Comparison of ENCODE assay signal across 1 cellular context in genomic region chr1:23559136-23559984, GRCh38.
TF ChIP-seq lines count a peak whose summit lies in the region.

Gene ID3, minus strand, starts transcription at chr1:23559501. Its CDS starts 75 bp downstream, at chr1:23559426.

TF ChIP-seq in HEK293, 187 proteins besides CTCF, POLR2A, EP300 and RAD21 (continued from another document):
- no peak for TF ChIP-seq ZNF391 (tag by site-specific recombination; IDR thresholded peaks at IDR 0.05; ENCODE audit: borderline replicate concordance, low read depth)
- 0 out of 2 replicates have a peak, but pooled peaks have one; percentile 35 for TF ChIP-seq ZNF561 (tag by site-specific recombination; IDR thresholded peaks at IDR 0.05; ENCODE audit: borderline replicate concordance)
- 0 out of 2 replicates have a peak, but pooled peaks have one; percentile 25 for TF ChIP-seq YY1 (tag by site-specific recombination; IDR thresholded peaks at IDR 0.05)
- TF ChIP-seq ZBTB1 (tag by site-specific recombination; IDR thresholded peaks at IDR 0.05) = no peak
- no peak for TF ChIP-seq ZNF37A (tag by site-specific recombination; IDR thresholded peaks at IDR 0.05)
- peak; percentile 92 for TF ChIP-seq PBX3 (CRISPR knock-in tag; IDR thresholded peaks at IDR 0.05)
- TF ChIP-seq ZEB2 (tag by site-specific recombination; IDR thresholded peaks at IDR 0.05) = peak; percentile 48
- no peak for TF ChIP-seq SCRT1 (tag by site-specific recombination; IDR thresholded peaks at IDR 0.05; ENCODE audit: borderline replicate concordance)
- no peak for TF ChIP-seq ZNF843 (tag by site-specific recombination; IDR thresholded peaks at IDR 0.05)
- TF ChIP-seq HOXD13 (CRISPR knock-in tag; IDR thresholded peaks at IDR 0.05; ENCODE audit: borderline replicate concordance) = peak; percentile 48; the same call in 1 of the 2 replicates
- no peak for TF ChIP-seq ZNF223 (tag by site-specific recombination; IDR thresholded peaks at IDR 0.05)
- TF ChIP-seq MZF1 (tag by site-specific recombination; IDR thresholded peaks at IDR 0.05; ENCODE audit: borderline replicate concordance) = no peak
- TF ChIP-seq SP2 (tag by site-specific recombination; IDR thresholded peaks at IDR 0.05) = peak; percentile 85
- TF ChIP-seq ZBTB20 (tag by site-specific recombination; IDR thresholded peaks at IDR 0.05) = peak; percentile 67; the same call in 1 of the 2 replicates
- no peak for TF ChIP-seq ZNF140 (tag by site-specific recombination; IDR thresholded peaks at IDR 0.05)
- no peak for TF ChIP-seq ZNF510 (tag by site-specific recombination; IDR thresholded peaks at IDR 0.05; ENCODE audit: insufficient replicate concordance)
- TF ChIP-seq BCL11B (tag by site-specific recombination; IDR thresholded peaks at IDR 0.05; ENCODE audit: low read depth) = no peak; the same call in 1 of the 2 replicates
- TF ChIP-seq ZNF112 (tag by site-specific recombination; IDR thresholded peaks at IDR 0.05) = no peak
- TF ChIP-seq ZNF701 (tag by site-specific recombination; IDR thresholded peaks at IDR 0.05) = no peak
- no peak for TF ChIP-seq PRDM6 (tag by site-specific recombination; IDR thresholded peaks at IDR 0.05)
- no peak for TF ChIP-seq ZNF221 (tag by site-specific recombination; IDR thresholded peaks at IDR 0.05; ENCODE audit: borderline replicate concordance)
- TF ChIP-seq ZNF335 (tag by site-specific recombination; conservative IDR thresholded peaks at IDR 0.05) = peak; percentile 92
- no peak for TF ChIP-seq ZNF791 (tag by site-specific recombination; IDR thresholded peaks at IDR 0.05)
- no peak for TF ChIP-seq ZNF555 (tag by site-specific recombination; conservative IDR thresholded peaks at IDR 0.05)
- peak; percentile 54 for TF ChIP-seq PATZ1 (tag by site-specific recombination; IDR thresholded peaks at IDR 0.05)
- no peak for TF ChIP-seq YY2 (tag by site-specific recombination; IDR thresholded peaks at IDR 0.05)
- no peak for TF ChIP-seq ZNF311 (tag by site-specific recombination; IDR thresholded peaks at IDR 0.05; ENCODE audit: borderline replicate concordance)
- TF ChIP-seq ZNF366 (tag by site-specific recombination; conservative IDR thresholded peaks at IDR 0.05) = peak; percentile 21; the same call in 1 of the 2 replicates
- TF ChIP-seq ZNF274 (IDR thresholded peaks at IDR 0.05; ENCODE audit: low read length) = no peak
- no peak for TF ChIP-seq ZNF274 (tag by site-specific recombination; IDR thresholded peaks at IDR 0.05; ENCODE audit: borderline replicate concordance)
- TF ChIP-seq GLIS2 (tag by site-specific recombination; IDR thresholded peaks at IDR 0.05) = no peak
- no peak for TF ChIP-seq ZNF596 (tag by site-specific recombination; IDR thresholded peaks at IDR 0.05)
- TF ChIP-seq GLI2 (tag by site-specific recombination; IDR thresholded peaks at IDR 0.05; ENCODE audit: borderline replicate concordance, low read depth) = no peak
